In genomic region chr3:142987707-142988106, GRCh38 we compare ENCODE assay signal across 10 cellular contexts. TPM values are rescaled to one million over a fixed set of nuclear protein-coding genes. Genes with fewer than 3 reads are reported as not detected.
DNase-seq lines count a peak whose midpoint lies in the region; ATAC-seq, FAIRE-seq and TF ChIP-seq lines count a peak whose summit lies in the region.
"Had no signal": no experiment of that assay in that cellular context is flagged by ENCODE, and none has a peak within 500 bp of the region (broad histone marks: within the 10 kb centered on the region; RNA-seq: fewer than 3 reads in every experiment).

No MANE protein-coding gene starts in this region.

- H3K4me3 Mint-ChIP-seq in immature natural killer cell: no peak overlapping the region

- ATAC-seq in GM21619 (IDR thresholded peaks at IDR 0.05; ENCODE audit: unreplicated experiment): peak; percentile 72

- H3K27me3 ChIP-seq in SJCRH30: no peaks in the 10 kb centered on the region

- H3K27ac ChIP-seq in SJCRH30: peak overlapping the region; percentile 16; the same call in 1 of the 2 replicates

- H3K36me3 Mint-ChIP-seq in immature natural killer cell: no peaks in the 10 kb centered on the region

- H3K27me3 Mint-ChIP-seq in immature natural killer cell (ENCODE audit: low read depth in 3 of 3): peaks cover 6 to 9% (median 7%) of the 10 kb centered on the region in 3 donors

- H3K4me1 Mint-ChIP-seq in immature natural killer cell: no peaks in the 10 kb centered on the region

- FAIRE-seq in H54 (lab: Jason Lieb, UNC): no peak

- TF ChIP-seq POLR2A in H54 (IDR thresholded peaks at IDR 0.05; ENCODE audit: low read depth, low read length): no peak

- no peaks in the 10 kb centered on the region for H3K36me3 ChIP-seq in SJCRH30

- peaks cover 3% of the 10 kb centered on the region; the same call in 1 of the 2 replicates for H3K4me1 ChIP-seq in SJCRH30

- peak overlapping the region in 1 of 6 donors; percentile 76 for H3K27ac Mint-ChIP-seq in immature natural killer cell

- H3K9me3 ChIP-seq in SJCRH30 (replicated peaks): no peaks in the 10 kb centered on the region

- H3K4me3 ChIP-seq in SJCRH30: peak overlapping the region; percentile 29
- H3K4me3 ChIP-seq: lung had no signal

- peak; percentile 49 for DNase-seq in EL
- DNase-seq in SJCRH30: peak; percentile 57 to 66
- peak; percentile 16 for DNase-seq in hepatic stellate cell (ENCODE audit: low spot score)
- DNase-seq in cortex of kidney (lab: John Stamatoyannopoulos, UW): no peak
- DNase-seq in NCI-H187 treated with DMSO at 0.1 percent for 48 hours (lab: John Stamatoyannopoulos, UW): no peak
- DNase-seq in immature natural killer cell: no peak
- no peak for DNase-seq in H54 (ENCODE audit: insufficient read length, low spot score)

- no peaks in the 10 kb centered on the region for H3K9me3 Mint-ChIP-seq in immature natural killer cell

RNA-seq across cellular contexts. Expression of gene U2SURP, which starts 13.7 kb away (rescaled TPM):
- total RNA-seq in SJCRH30 (2014; rRNA removed; shearing (Covaris generic)): 139 and 177 TPM in 2 replicates
- 100 to 1,000 TPM in 1 of 3 donors, 10 to 100 TPM in 2; 82.7 to 120 (median 86.0) TPM for polyA plus RNA-seq in immature natural killer cell

RNA-seq across cellular contexts. Expression of gene PAQR9, which starts 24.2 kb away (rescaled TPM):
- 0.16 and 0.30 TPM in 2 replicates for total RNA-seq in SJCRH30 (2014; rRNA removed; shearing (Covaris generic))
- not detected for polyA plus RNA-seq in immature natural killer cell
- total RNA-seq: dermis microvascular lymphatic vessel endothelial cell, lung had no signal
- polyA plus RNA-seq: lung had no signal

Comparison
In these comparisons a context has a peak if more than half of its experiments do, and no peak if none do; other contexts are left out.
1. DNase-seq: peak in EL (single experiment), SJCRH30 (2 of 2) and hepatic stellate cell (single experiment); none in cortex of kidney (single experiment), NCI-H187 treated with DMSO at 0.1 percent for 48 hours (single experiment), immature natural killer cell (0 of 3) and H54 (single experiment).